In genomic region chr9:33289936-33290246, GRCh38 we compare ENCODE assay signal across 7 cellular contexts. TPM values are rescaled to one million over a fixed set of nuclear protein-coding genes. Genes with fewer than 3 reads are reported as not detected.
A peak's percentile ranks its signal among the peaks of the same experiment; 100 is the strongest.
DNase-seq lines count a peak whose midpoint lies in the region; ATAC-seq and TF ChIP-seq lines count a peak whose summit lies in the region.

No MANE protein-coding gene starts in this region.

- no peak for TF ChIP-seq POLR2A in gastroesophageal sphincter (IDR thresholded peaks at IDR 0.05)
- no peak for TF ChIP-seq POLR2A in GM18505 (IDR thresholded peaks at IDR 0.05; ENCODE audit: borderline replicate concordance, extremely low read depth, insufficient read depth, insufficient read length)

- DNase-seq in skeletal muscle cell (ENCODE audit: low read depth), result no peak
- DNase-seq in stimulated activated CD4-positive, alpha-beta T cell treated with anti-CD3 and anti-CD28 coated beads, Interleukin-2, amount 100 ng/mL, for 24 hours, result no peak
- no peak for DNase-seq in HCEC 1CT

- H3K4me3 ChIP-seq in gastroesophageal sphincter (peak overlapping the region; percentile 48 to 80), skeletal muscle cell (ENCODE audit: low read depth, low read length) (peak overlapping the region; percentile 88)

- TF ChIP-seq EP300 in gastroesophageal sphincter (IDR thresholded peaks at IDR 0.05), result no peak

- WGBS in gastroesophageal sphincter (ENCODE audit: low coverage in 1 of 2), 2 donors, result 0% methylated on average over 7 to 10 of the region's 14 CpGs

- H3K4me1 ChIP-seq in gastroesophageal sphincter, result peaks cover 0 to 62% (median 25%) of the 10 kb centered on the region in 3 donors

- no peaks in the 10 kb centered on the region for H3K9me3 ChIP-seq in gastroesophageal sphincter

- ATAC-seq in GM21723 (IDR thresholded peaks at IDR 0.05; ENCODE audit: unreplicated experiment), result peak; percentile 35
- ATAC-seq in SK-N-SH treated with all-trans-retinoic acid at 6 μM for 48 hours, result peak; percentile 59
- ATAC-seq in gastroesophageal sphincter, result peak; percentile 42
- ATAC-seq in GM18505 (IDR thresholded peaks at IDR 0.05; ENCODE audit: unreplicated experiment), result no peak

- no peaks in the 10 kb centered on the region for H3K27me3 ChIP-seq in gastroesophageal sphincter

- TF ChIP-seq CTCF in gastroesophageal sphincter (IDR thresholded peaks at IDR 0.05), result no peak

- H3K36me3 ChIP-seq in gastroesophageal sphincter, result peaks cover 0 to 36% of the 10 kb centered on the region in 2 donors

- peak overlapping the region; percentile 85 to 97 (median 94) for H3K27ac ChIP-seq in gastroesophageal sphincter

TF ChIP-seq in SK-N-SH treated with all-trans-retinoic acid at 6 μM for 48 hours, 23 proteins besides CTCF, POLR2A, EP300 and RAD21:
- TF ChIP-seq PATZ1 (CRISPR knock-in tag; IDR thresholded peaks at IDR 0.05; ENCODE audit: borderline replicate concordance), result no peak
- no peak for TF ChIP-seq BACH2 (CRISPR knock-in tag; IDR thresholded peaks at IDR 0.05; ENCODE audit: borderline replicate concordance)
- no peak for TF ChIP-seq ZNF70 (CRISPR knock-in tag; IDR thresholded peaks at IDR 0.05)
- TF ChIP-seq ZNF8 (CRISPR knock-in tag; IDR thresholded peaks at IDR 0.05), result no peak
- no peak for TF ChIP-seq PPARA (CRISPR knock-in tag; IDR thresholded peaks at IDR 0.05; ENCODE audit: borderline replicate concordance)
- TF ChIP-seq ZNF565 (CRISPR knock-in tag; conservative IDR thresholded peaks at IDR 0.05; ENCODE audit: low read depth), result no peak
- TF ChIP-seq TSHZ2 (CRISPR knock-in tag; IDR thresholded peaks at IDR 0.05), result no peak
- TF ChIP-seq SNAI2 (CRISPR knock-in tag; IDR thresholded peaks at IDR 0.05), result no peak
- no peak for TF ChIP-seq ESRRG (CRISPR knock-in tag; IDR thresholded peaks at IDR 0.05)
- TF ChIP-seq ARNTL (CRISPR knock-in tag; IDR thresholded peaks at IDR 0.05; ENCODE audit: borderline replicate concordance, low read depth), result no peak
- TF ChIP-seq CSRNP3 (CRISPR knock-in tag; IDR thresholded peaks at IDR 0.05), result no peak

RNA-seq across cellular contexts. Expression of gene NFX1, which starts 0.4 kb away (rescaled TPM):
- 10 to 100 TPM; 31.7 to 53.9 (median 42.3) TPM for total RNA-seq in gastroesophageal sphincter

RNA-seq across cellular contexts. Expression of gene CHMP5, which starts 25.0 kb away (rescaled TPM):
- 10 to 100 TPM; 45.6 to 89.0 (median 59.3) TPM for total RNA-seq in gastroesophageal sphincter

RNA-seq across cellular contexts. Expression of gene BAG1, which starts 25.4 kb away (rescaled TPM):
- total RNA-seq in gastroesophageal sphincter, result 100 to 1,000 TPM; 128 to 165 (median 139) TPM

RNA-seq across cellular contexts. Expression of gene SPINK4, which starts 49.9 kb away (rescaled TPM):
- total RNA-seq in gastroesophageal sphincter, result not detected
